10 cellular contexts compared by ENCODE assay signal in the genomic region with DNA sequence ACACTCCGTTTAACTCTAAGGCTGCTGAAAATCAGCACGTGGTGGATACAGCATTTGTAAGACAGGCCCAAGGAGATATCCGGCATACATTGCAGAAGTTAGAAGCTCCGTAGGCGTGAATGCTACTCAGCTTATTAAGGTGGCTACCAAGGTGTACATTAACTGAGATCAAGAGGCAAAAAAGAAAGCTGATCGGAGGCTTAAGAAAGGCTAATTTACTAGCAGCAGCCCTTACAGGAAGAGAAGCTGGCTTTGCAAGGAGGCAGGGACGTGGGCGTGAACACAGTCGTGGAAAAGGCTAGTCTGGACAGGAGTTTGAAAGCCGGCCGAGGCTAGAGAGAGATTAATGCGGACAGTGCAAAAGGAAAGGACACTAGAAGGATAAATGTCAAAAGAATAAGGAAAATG. TPM values are rescaled to one million over a fixed set of nuclear protein-coding genes. Genes with fewer than 3 reads are reported as not detected.
DNase-seq lines count a peak whose midpoint lies in the region; FAIRE-seq and TF ChIP-seq lines count a peak whose summit lies in the region.
"Had no signal": no experiment of that assay in that cellular context is flagged by ENCODE, and none has a peak within 500 bp of the region (broad histone marks: within the 10 kb centered on the region; RNA-seq: fewer than 3 reads in every experiment).

No MANE protein-coding gene starts in this region.

- H3K27ac ChIP-seq in HUES48 (ENCODE audit: low read depth, low read length) = peak overlapping the region; percentile 84
- peak overlapping the region; percentile 31 for H3K27ac ChIP-seq in astrocyte (ENCODE audit: low read depth, low read length)
- H3K27ac ChIP-seq in spleen = peak overlapping the region; percentile 48 to 93 (median 88)

- peak overlapping the region; percentile 89 for H2AFZ ChIP-seq in astrocyte (ENCODE audit: low read depth, low read length)

- WGBS in spleen, 5 donors = 25 to 29% (median 26%) methylated on average over 12 of the region's 12 CpGs

- H3K36me3 Mint-ChIP-seq in astrocyte (ENCODE audit: low read depth, unreplicated experiment) = peaks cover under 1% of the 10 kb centered on the region

- peak overlapping the region; percentile 34; the same call in 1 of the 2 replicates for H3K9ac ChIP-seq in HUES48 (ENCODE audit: low read depth, low read length)
- H3K9ac ChIP-seq in astrocyte (ENCODE audit: low read length) = peak overlapping the region; percentile 57

- no peak for TF ChIP-seq POLR2A in spleen (IDR thresholded peaks at IDR 0.05)

- no peaks in the 10 kb centered on the region; the same call in 1 of the 2 replicates for H3K27me3 ChIP-seq in HUES48 (ENCODE audit: control insufficient read depth, insufficient read depth, low read length)
- H3K27me3 ChIP-seq in astrocyte (ENCODE audit: insufficient read depth, low read length) = no peaks in the 10 kb centered on the region
- H3K27me3 ChIP-seq in kidney epithelial cell (ENCODE audit: control insufficient read depth, insufficient read depth, low read length) = no peaks in the 10 kb centered on the region
- H3K27me3 ChIP-seq in spleen (replicated peaks in 1 of 7) = no peaks in the 10 kb centered on the region

- H3K27ac Mint-ChIP-seq in astrocyte (ENCODE audit: unreplicated experiment) = no peak overlapping the region

- H3K79me2 ChIP-seq in astrocyte (ENCODE audit: insufficient read depth, low read length) = no peaks in the 10 kb centered on the region

- TF ChIP-seq CTCF in astrocyte (IDR thresholded peaks at IDR 0.05; ENCODE audit: insufficient read depth, low read depth, low read length) = no peak
- no peak for TF ChIP-seq CTCF in kidney epithelial cell (IDR thresholded peaks at IDR 0.05; ENCODE audit: insufficient read depth, low read length, poor library complexity, severe bottlenecking)
- TF ChIP-seq CTCF in spleen (IDR thresholded peaks at IDR 0.05 in 8 of 11, conservative IDR thresholded peaks at IDR 0.05 in 3 of 11) = no peak

- no peaks in the 10 kb centered on the region for H3K9me3 Mint-ChIP-seq in astrocyte (ENCODE audit: unreplicated experiment)

- peak overlapping the region; percentile 70 for H3K4me3 ChIP-seq in HUES48 (ENCODE audit: low read depth, low read length)
- H3K4me3 ChIP-seq in astrocyte (ENCODE audit: insufficient read depth, low read depth, low read length) = peak overlapping the region; percentile 35
- peak overlapping the region; percentile 8 for H3K4me3 ChIP-seq in kidney epithelial cell (ENCODE audit: low read depth, low read length)
- H3K4me3 ChIP-seq in spleen = peak overlapping the region in 7 of 8 donors; percentile 45 to 77 (median 62)

- H3K36me3 ChIP-seq in HUES48 (ENCODE audit: control insufficient read depth, insufficient read depth, low read length) = peaks cover 3% of the 10 kb centered on the region; the same call in 1 of the 2 replicates
- H3K36me3 ChIP-seq in astrocyte (ENCODE audit: insufficient read depth, low read length) = no peaks in the 10 kb centered on the region
- no peaks in the 10 kb centered on the region for H3K36me3 ChIP-seq in kidney epithelial cell (ENCODE audit: control insufficient read depth, insufficient read depth, low read length)
- H3K36me3 ChIP-seq in spleen = peaks cover 0 to 11% (median 0%) of the 10 kb centered on the region in 6 donors

- intact Hi-C loops in spleen (cut with DNase I; ENCODE audit: low total_unique reads) = loop anchor here (10.0 kb wide), 1 partner anchor 55 kb away; the partner anchor contains the start of genes HADHA and HADHB

- peaks cover 15% of the 10 kb centered on the region for H3K27me3 Mint-ChIP-seq in astrocyte (ENCODE audit: low read depth, unreplicated experiment)

- H3K9me3 ChIP-seq in HUES48 (ENCODE audit: control insufficient read depth, insufficient read depth, low read length) (no peaks in the 10 kb centered on the region), astrocyte (ENCODE audit: insufficient read depth, low read depth, low read length) (no peaks in the 10 kb centered on the region), spleen (no peaks in the 10 kb centered on the region)

- peaks cover 3% of the 10 kb centered on the region for H3K4me1 Mint-ChIP-seq in astrocyte (ENCODE audit: low read depth, unreplicated experiment)

- FAIRE-seq in astrocyte (lab: Jason Lieb, UNC) = no peak

- H3K4me3 Mint-ChIP-seq in astrocyte (ENCODE audit: unreplicated experiment) = no peak overlapping the region

- peak; percentile 39 for DNase-seq in astrocyte (ENCODE audit: low read depth)
- no peak for DNase-seq in kidney epithelial cell (ENCODE audit: low read depth)
- DNase-seq in spleen = no peak
- no peak for DNase-seq in stimulated activated naive CD4-positive, alpha-beta T cell treated with Interleukin-2 at 50 U/mL for 16 hours (lab: John Stamatoyannopoulos, UW)
- DNase-seq in DMS153 treated with DMSO at 0.1 percent for 48 hours (lab: John Stamatoyannopoulos, UW; ENCODE audit: unreplicated experiment) = no peak
- DNase-seq in NCI-H446 (lab: John Stamatoyannopoulos, UW) = no peak
- no peak for DNase-seq in UCSD-AML1 (lab: John Stamatoyannopoulos, UW; ENCODE audit: unreplicated experiment)
- DNase-seq: caudate nucleus, NCI-H2227 treated with DMSO at 0.1 percent for 48 hours had no signal

- H4K20me1 ChIP-seq in astrocyte (ENCODE audit: insufficient read depth, low read length) = no peaks in the 10 kb centered on the region

- H3K4me2 ChIP-seq in astrocyte (ENCODE audit: low read length) = peak overlapping the region; percentile 96

- H3K4me1 ChIP-seq in HUES48 (ENCODE audit: control insufficient read depth, insufficient read depth, low read length) = peaks cover 24% of the 10 kb centered on the region
- H3K4me1 ChIP-seq in astrocyte (ENCODE audit: insufficient read depth, low read length) = peaks cover 19% of the 10 kb centered on the region
- peaks cover 0 to 47% (median 30%) of the 10 kb centered on the region in 6 donors for H3K4me1 ChIP-seq in spleen

RNA-seq across cellular contexts. Expression of gene SELENOI, which starts 45.7 kb away (rescaled TPM):
- total RNA-seq in astrocyte (49.7 and 51.9 TPM in 2 replicates), kidney epithelial cell (21.4 and 28.5 TPM in 2 replicates), spleen (10 to 100 TPM in 6 of 7 donors, 1 to 10 TPM in 1; 9.4 to 23.6 (median 18.1) TPM)
- 1 to 10 TPM; 2.0 to 3.3 (median 2.7) TPM for polyA plus RNA-seq in spleen

RNA-seq across cellular contexts. Expression of gene ADGRF3, which starts 46.4 kb away (rescaled TPM):
- total RNA-seq in astrocyte (0.16 and 0.17 TPM in 2 replicates), kidney epithelial cell (0.07 and 0.08 TPM in 2 replicates), spleen (1 to 10 TPM in 1 of 7 donors, under 1 TPM in 6; 0.51 to 1.1 (median 0.67) TPM)
- polyA plus RNA-seq in spleen = 1 to 10 TPM in 1 of 3 donors, under 1 TPM in 2; 0.15 to 6.2 (median 0.26) TPM

RNA-seq across cellular contexts. Expression of gene HADHB, which starts 55.5 kb away (rescaled TPM):
- 109 and 116 TPM in 2 replicates for total RNA-seq in astrocyte
- 98.3 and 105 TPM in 2 replicates for total RNA-seq in kidney epithelial cell
- 100 to 1,000 TPM; 106 to 165 (median 130) TPM for total RNA-seq in spleen
- polyA plus RNA-seq in spleen = 10 to 100 TPM; 54.0 to 75.1 (median 55.7) TPM

RNA-seq across cellular contexts. Expression of gene HADHA, which starts 55.8 kb away (rescaled TPM):
- 132 and 139 TPM in 2 replicates for total RNA-seq in astrocyte
- total RNA-seq in kidney epithelial cell = 109 and 115 TPM in 2 replicates
- total RNA-seq in spleen = 100 to 1,000 TPM; 114 to 134 (median 115) TPM
- 10 to 100 TPM; 49.6 to 58.3 (median 58.3) TPM for polyA plus RNA-seq in spleen

Comparison
In these comparisons a context has a peak if more than half of its experiments do, and no peak if none do; other contexts are left out.
1. H3K27ac ChIP-seq: peak in every context shown above with its lines; median percentile 88 in spleen; 84 in HUES48; 31 in astrocyte.
2. H3K4me3 ChIP-seq: peak in every context shown above with its lines; median percentile 70 in HUES48; 62 in spleen; 35 in astrocyte; 8 in kidney epithelial cell.